Comparison of ENCODE assay signal across 15 cellular contexts in the genomic region with DNA sequence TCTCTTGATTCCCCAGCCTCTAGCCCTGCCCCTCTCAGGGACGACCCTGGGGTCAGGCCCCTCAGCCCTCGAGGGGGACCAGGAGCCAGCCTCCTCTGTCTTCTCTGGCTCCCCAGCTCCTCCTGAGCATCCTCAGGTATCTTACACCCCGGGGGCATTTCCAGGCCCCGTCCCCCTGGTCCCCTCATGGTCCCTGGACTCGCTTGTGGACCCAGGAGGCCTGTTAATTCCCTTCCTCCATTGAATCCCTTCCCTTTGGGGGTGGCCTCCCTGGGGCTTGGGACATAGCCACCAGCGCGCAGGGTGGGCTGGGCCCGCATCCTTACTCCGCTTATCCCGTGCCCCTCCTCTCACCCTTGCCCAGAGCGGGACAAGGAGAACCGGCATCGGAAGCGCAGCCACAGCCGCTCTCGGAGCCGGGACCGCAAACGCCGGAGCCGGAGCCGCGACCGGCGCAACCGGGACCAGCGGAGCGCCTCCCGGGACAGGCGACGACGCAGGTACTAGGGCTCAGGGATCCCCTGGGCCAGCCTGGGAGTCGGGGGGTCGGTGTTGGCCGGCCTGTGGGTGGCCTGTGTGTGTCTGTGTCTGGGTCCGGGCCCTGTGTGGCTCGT. TPM values are rescaled to one million over a fixed set of nuclear protein-coding genes. Genes with fewer than 3 reads are reported as not detected.
DNase-seq lines count a peak whose midpoint lies in the region; ATAC-seq, FAIRE-seq and TF ChIP-seq lines count a peak whose summit lies in the region.
"Had no signal": no experiment of that assay in that cellular context is flagged by ENCODE, and none has a peak within 500 bp of the region (broad histone marks: within the 10 kb centered on the region; RNA-seq: fewer than 3 reads in every experiment).

No MANE protein-coding gene starts in this region.

- H3K27me3 ChIP-seq in HepG2 (ENCODE audit: control insufficient read depth in 1 of 2, insufficient read depth in 2 of 2, low read length in 2 of 2) (no peaks in the 10 kb centered on the region; a peak in 1 of 5 replicates), tibial artery (no peaks in the 10 kb centered on the region), heart left ventricle (no peaks in the 10 kb centered on the region)
- H3K27me3 ChIP-seq: pancreas had no signal

- 97% methylated on average over 27 of the region's 37 CpGs for WGBS in HepG2 (ENCODE audit: low lambda C conversion rate)
- WGBS in heart left ventricle, 4 donors, result 84 to 92% (median 90%) methylated on average over 32 to 37 of the region's 37 CpGs

- no peak for FAIRE-seq in HepG2 (lab: Jason Lieb, UNC)
- FAIRE-seq: G401.6, pancreas had no signal

- peak overlapping the region; percentile 23; the same call in 1 of the 2 replicates for H3K4me2 ChIP-seq in HepG2 (ENCODE audit: low read depth, low read length)

- H3K9me3 Mint-ChIP-seq in stimulated activated naive CD8-positive, alpha-beta T cell treated with anti-CD3 and anti-CD28 coated beads, Interleukin-15, Interleukin-2, amounts not matched to agents 100 ng/mL and 50 ng/mL, for 24 hours, result no peaks in the 10 kb centered on the region
- H3K9me3 Mint-ChIP-seq in WTC11, result no peaks in the 10 kb centered on the region
- H3K9me3 Mint-ChIP-seq: T-cell had no signal

- no peak overlapping the region for H3K9ac ChIP-seq in HepG2 (ENCODE audit: insufficient read depth, low read depth, low read length)

- in situ Hi-C loops in HepG2 (cut with HindIII; ENCODE audit: extremely low pct_ligation_motif_present, low pct_unique_long_range_greater_than_20kb), result no loop called here

- H3K27ac ChIP-seq in HepG2 (ENCODE audit: extremely low read length, insufficient read depth, low read length) (no peak overlapping the region), tibial artery (no peak overlapping the region), heart left ventricle (no peak overlapping the region)
- H3K27ac ChIP-seq: pancreas had no signal

- H3K36me3 Mint-ChIP-seq in stimulated activated naive CD8-positive, alpha-beta T cell treated with anti-CD3 and anti-CD28 coated beads, Interleukin-15, Interleukin-2, amounts not matched to agents 100 ng/mL and 50 ng/mL, for 24 hours (ENCODE audit: low read depth), result peaks cover 68% of the 10 kb centered on the region
- peaks cover 41% of the 10 kb centered on the region for H3K36me3 Mint-ChIP-seq in WTC11

- peaks cover 60% of the 10 kb centered on the region for H3K4me1 Mint-ChIP-seq in stimulated activated naive CD8-positive, alpha-beta T cell treated with anti-CD3 and anti-CD28 coated beads, Interleukin-15, Interleukin-2, amounts not matched to agents 100 ng/mL and 50 ng/mL, for 24 hours (ENCODE audit: low read depth)
- H3K4me1 Mint-ChIP-seq in WTC11, result peaks cover 31% of the 10 kb centered on the region

- H3K9me3 ChIP-seq in HepG2 (ENCODE audit: low read length) (no peaks in the 10 kb centered on the region), tibial artery (no peaks in the 10 kb centered on the region), heart left ventricle (no peaks in the 10 kb centered on the region)
- H3K9me3 ChIP-seq: pancreas had no signal

- H3K4me3 Mint-ChIP-seq in stimulated activated naive CD8-positive, alpha-beta T cell treated with anti-CD3 and anti-CD28 coated beads, Interleukin-15, Interleukin-2, amounts not matched to agents 100 ng/mL and 50 ng/mL, for 24 hours, result peak overlapping the region; percentile 91
- no peak overlapping the region for H3K4me3 Mint-ChIP-seq in WTC11

- TF ChIP-seq EP300 in HepG2 (IDR thresholded peaks at IDR 0.05; ENCODE audit: low read depth in 2 of 2, low read length in 2 of 2) (no peak), HepG2 (CRISPR knock-in tag; IDR thresholded peaks at IDR 0.05; ENCODE audit: borderline replicate concordance) (no peak)

- no peak for DNase-seq in stimulated activated naive CD8-positive, alpha-beta T cell treated with anti-CD3 and anti-CD28 coated beads, Interleukin-15, Interleukin-2, amounts not matched to agents 100 U/mL and 50 U/mL, for 24 hours
- DNase-seq in WTC11 (ENCODE audit: low spot score), result no peak
- no peak for DNase-seq in HepG2 (ENCODE audit: low spot score)
- no peak for DNase-seq in tibial artery
- DNase-seq in putamen (ENCODE audit: low spot score), result no peak
- DNase-seq in HUDEP-2 (lab: John Stamatoyannopoulos, UW; ENCODE audit: unreplicated experiment in 76 of 76), result no peak
- DNase-seq in heart left ventricle, result no peak
- DNase-seq: activated CD4-positive, alpha-beta T cell treated with anti-CD3 and anti-CD28 coated beads for 4 hours; activated gamma-delta T cell; NCI-H2081 treated with DMSO at 0.1 percent for 48 hours; stimulated activated CD8-positive, alpha-beta memory T cell treated with anti-CD3 and anti-CD28 coated beads, Interleukin-4, amount 100 ng/mL, for 48 hours; T-cell had no signal

- TF ChIP-seq POLR2A in HepG2 (IDR thresholded peaks at IDR 0.05; ENCODE audit: insufficient read depth in 1 of 2, low read depth in 2 of 2, low read length in 2 of 2) (no peak), heart left ventricle (IDR thresholded peaks at IDR 0.05) (no peak)

- peaks cover 31 to 49% of the 10 kb centered on the region in 2 experiments for H3K36me3 ChIP-seq in HepG2 (replicated peaks in 1 of 2; ENCODE audit: control insufficient read depth in 1 of 2, insufficient read depth in 2 of 2, low read length in 2 of 2)
- H3K36me3 ChIP-seq in tibial artery, result peaks cover 34 to 56% (median 49%) of the 10 kb centered on the region in 3 donors
- H3K36me3 ChIP-seq in heart left ventricle, result peaks cover 3 to 54% (median 47%) of the 10 kb centered on the region in 9 donors

- no peak for TF ChIP-seq RAD21 in HepG2 (CRISPR knock-in tag; IDR thresholded peaks at IDR 0.05)

- TF ChIP-seq CTCF in WTC11 (IDR thresholded peaks at IDR 0.05) (no peak), HepG2 (CRISPR knock-in tag; IDR thresholded peaks at IDR 0.05) (no peak), tibial artery (IDR thresholded peaks at IDR 0.05) (no peak), heart left ventricle (IDR thresholded peaks at IDR 0.05) (no peak)

- no peak overlapping the region for H3K4me3 ChIP-seq in HepG2 (replicated peaks in 1 of 3; ENCODE audit: insufficient read depth in 1 of 3, low read depth in 2 of 3, low read length in 3 of 3)
- H3K4me3 ChIP-seq in tibial artery, result no peak overlapping the region
- H3K4me3 ChIP-seq in heart left ventricle, result no peak overlapping the region
- H3K4me3 ChIP-seq: pancreas had no signal

- CTCF ChIA-PET in WTC11 (lab: Charles Lee) (interaction anchor here (1.5 to 3.3 kb wide), 2 partner anchors 12 to 27 kb away, joined by 4 to 33 read pairs; no protein-coding TSS in a partner anchor), HepG2 (lab: Yijun Ruan, JAX; ENCODE audit: low intra/inter-chr PET ratio, low total read pairs) (no interaction called here)

- intact Hi-C loops in HepG2 (cut with micrococcal nuclease; ENCODE audit: unreplicated experiment) (no loop called here), tibial artery (cut with DNase I; ENCODE audit: low total_unique reads) (no loop called here), heart left ventricle (cut with DNase I) (loop anchor here in 1 of 10 donors (2.0 kb wide), 1 partner anchor 14 kb away; no protein-coding TSS in a partner anchor)

- H4K20me1 ChIP-seq in HepG2 (ENCODE audit: insufficient read depth, low read length), result peaks cover 49% of the 10 kb centered on the region

- ATAC-seq in stimulated activated naive CD8-positive, alpha-beta T cell treated with anti-CD3 and anti-CD28 coated beads, Interleukin-15, Interleukin-2, amounts not matched to agents 100 U/mL and 50 U/mL, for 24 hours, result no peak
- no peak for ATAC-seq in WTC11
- ATAC-seq in HepG2, result no peak
- no peak for ATAC-seq in heart left ventricle
- ATAC-seq: pancreas, T-cell had no signal

- H3K79me2 ChIP-seq in HepG2 (ENCODE audit: insufficient read depth, low read length), result peaks cover 69% of the 10 kb centered on the region

- H3K4me1 ChIP-seq in HepG2 (ENCODE audit: insufficient read depth, low read length) (peaks cover 24% of the 10 kb centered on the region), tibial artery (peaks cover 0 to 48% (median 47%) of the 10 kb centered on the region in 4 donors), heart left ventricle (peaks cover 12 to 57% (median 44%) of the 10 kb centered on the region in 12 donors)

- no TSS peak for BruUV-seq in HepG2 (replicated peaks; lab: Mats Ljungman, UMichigan)

- POLR2A ChIA-PET in WTC11 (lab: Charles Lee), result no interaction called here
- POLR2A ChIA-PET in HepG2 (lab: Yijun Ruan, JAX), result no interaction called here

- peak overlapping the region; percentile 99 for H3K27ac Mint-ChIP-seq in stimulated activated naive CD8-positive, alpha-beta T cell treated with anti-CD3 and anti-CD28 coated beads, Interleukin-15, Interleukin-2, amounts not matched to agents 100 ng/mL and 50 ng/mL, for 24 hours
- H3K27ac Mint-ChIP-seq in WTC11, result peak overlapping the region; percentile 84; the same call in 1 of the 2 replicates

- H2AFZ ChIP-seq in HepG2 (ENCODE audit: low read length), result no peak overlapping the region

- no peaks in the 10 kb centered on the region for H3K27me3 Mint-ChIP-seq in stimulated activated naive CD8-positive, alpha-beta T cell treated with anti-CD3 and anti-CD28 coated beads, Interleukin-15, Interleukin-2, amounts not matched to agents 100 ng/mL and 50 ng/mL, for 24 hours
- peaks cover 3% of the 10 kb centered on the region; the same call in 1 of the 2 replicates for H3K27me3 Mint-ChIP-seq in WTC11 (ENCODE audit: low read depth)
- H3K27me3 Mint-ChIP-seq: T-cell had no signal

RNA-seq across cellular contexts. Expression of gene U2AF2, which starts 4.1 kb away (rescaled TPM):
- total RNA-seq in WTC11 (2021) (249 to 302 TPM (median 249 TPM) in 3 replicates), HepG2 (2016; rRNA removed; fragmentation: Illumina TruSeq; extraction: Trizol) (124 and 127 TPM in 2 replicates), heart left ventricle (10 to 100 TPM; 39.9 to 88.1 (median 69.9) TPM)
- 22.0 and 23.9 TPM in 2 replicates for total RNA-seq in HepG2 (2016; cell fraction: cytosol; rRNA removed; fragmentation: Illumina TruSeq; extraction: Trizol; ENCODE audit: low read depth)
- 117 and 129 TPM in 2 replicates for total RNA-seq in HepG2 (2016; cell fraction: insoluble cytoplasmic fraction; rRNA removed; fragmentation: Illumina TruSeq; extraction: Trizol)
- total RNA-seq in HepG2 (2016; cell fraction: membrane; rRNA removed; fragmentation: Illumina TruSeq; extraction: Trizol), result 34.1 and 39.9 TPM in 2 replicates
- 67.4 and 78.0 TPM in 2 replicates for total RNA-seq in HepG2 (2016; cell fraction: nucleus; rRNA removed; fragmentation: Illumina TruSeq; extraction: Trizol)
- polyA plus RNA-seq in HepG2 (2011; rRNA removed) (84.3 and 116 TPM in 2 replicates), heart left ventricle (100 to 1,000 TPM in 1 of 2 donors, 10 to 100 TPM in 1; 72.7 to 104 TPM)
- 64.9 and 87.3 TPM in 2 replicates for polyA plus RNA-seq in HepG2 (2011; cell fraction: cytosol; rRNA removed)
- polyA plus RNA-seq in HepG2 (2011; cell fraction: nucleus; rRNA removed), result 388 and 484 TPM in 2 replicates
- polyA plus RNA-seq in HepG2 (2012), result 86.8 and 111 TPM in 2 replicates
- polyA plus RNA-seq in HepG2 (2016; cell fraction: cytosol; fragmentation: Illumina TruSeq; extraction: Trizol; ENCODE audit: low read depth), result 10.3 TPM in 2 replicates
- 146 and 162 TPM in 2 replicates for polyA plus RNA-seq in HepG2 (2016; cell fraction: insoluble cytoplasmic fraction; fragmentation: Illumina TruSeq; extraction: Trizol; ENCODE audit: low read depth)
- 21.2 and 21.5 TPM in 2 replicates for polyA plus RNA-seq in HepG2 (2016; cell fraction: membrane; fragmentation: Illumina TruSeq; extraction: Trizol; ENCODE audit: low read depth)
- 178 and 182 TPM in 2 replicates for polyA plus RNA-seq in HepG2 (2016; cell fraction: nucleus; fragmentation: Illumina TruSeq; extraction: Trizol; ENCODE audit: insufficient read depth, low read depth)
- 124 and 144 TPM in 2 replicates for polyA minus RNA-seq in HepG2 (2011; rRNA and poly(A)+ RNA removed; ENCODE audit: low replicate concordance)
- polyA minus RNA-seq in HepG2 (2011; cell fraction: cytosol; rRNA and poly(A)+ RNA removed), result 41.7 and 55.9 TPM in 2 replicates
- polyA minus RNA-seq in HepG2 (2011; cell fraction: nucleus; rRNA and poly(A)+ RNA removed), result 60.4 and 76.0 TPM in 2 replicates

RNA-seq across cellular contexts. Expression of gene CCDC106, which starts 10.9 kb away (rescaled TPM):
- total RNA-seq in WTC11 (2021), result 21.1 to 24.8 TPM (median 24.8 TPM) in 3 replicates
- 7.0 and 8.8 TPM in 2 replicates for total RNA-seq in HepG2 (2016; rRNA removed; fragmentation: Illumina TruSeq; extraction: Trizol)
- 10.8 and 12.3 TPM in 2 replicates for total RNA-seq in HepG2 (2016; cell fraction: cytosol; rRNA removed; fragmentation: Illumina TruSeq; extraction: Trizol; ENCODE audit: low read depth)
- total RNA-seq in HepG2 (2016; cell fraction: insoluble cytoplasmic fraction; rRNA removed; fragmentation: Illumina TruSeq; extraction: Trizol), result 4.5 and 9.6 TPM in 2 replicates
- total RNA-seq in HepG2 (2016; cell fraction: membrane; rRNA removed; fragmentation: Illumina TruSeq; extraction: Trizol), result 15.2 and 19.5 TPM in 2 replicates
- total RNA-seq in HepG2 (2016; cell fraction: nucleus; rRNA removed; fragmentation: Illumina TruSeq; extraction: Trizol), result 4.3 and 4.4 TPM in 2 replicates
- polyA plus RNA-seq in HepG2 (2011; rRNA removed), result 4.7 and 6.2 TPM in 2 replicates
- 3.2 and 6.1 TPM in 2 replicates for polyA plus RNA-seq in HepG2 (2011; cell fraction: cytosol; rRNA removed)
- 12.9 and 13.3 TPM in 2 replicates for polyA plus RNA-seq in HepG2 (2011; cell fraction: nucleus; rRNA removed)
- polyA plus RNA-seq in HepG2 (2012), result 4.6 and 4.9 TPM in 2 replicates
- polyA plus RNA-seq in HepG2 (2016; cell fraction: cytosol; fragmentation: Illumina TruSeq; extraction: Trizol; ENCODE audit: low read depth), result 17.8 and 22.3 TPM in 2 replicates
- 10.6 and 16.4 TPM in 2 replicates for polyA plus RNA-seq in HepG2 (2016; cell fraction: insoluble cytoplasmic fraction; fragmentation: Illumina TruSeq; extraction: Trizol; ENCODE audit: low read depth)
- polyA plus RNA-seq in HepG2 (2016; cell fraction: membrane; fragmentation: Illumina TruSeq; extraction: Trizol; ENCODE audit: low read depth), result 23.8 and 25.2 TPM in 2 replicates
- 20.2 and 22.7 TPM in 2 replicates for polyA plus RNA-seq in HepG2 (2016; cell fraction: nucleus; fragmentation: Illumina TruSeq; extraction: Trizol; ENCODE audit: insufficient read depth, low read depth)
- polyA minus RNA-seq in HepG2 (2011; rRNA and poly(A)+ RNA removed; ENCODE audit: low replicate concordance), result 4.4 and 6.2 TPM in 2 replicates
- polyA minus RNA-seq in HepG2 (2011; cell fraction: cytosol; rRNA and poly(A)+ RNA removed), result 1.8 and 3.4 TPM in 2 replicates
- polyA minus RNA-seq in HepG2 (2011; cell fraction: nucleus; rRNA and poly(A)+ RNA removed), result 2.2 and 3.9 TPM in 2 replicates
- 10 to 100 TPM; 11.7 to 25.8 (median 16.5) TPM for total RNA-seq in heart left ventricle
- 10 to 100 TPM; 11.9 to 27.7 TPM for polyA plus RNA-seq in heart left ventricle

RNA-seq across cellular contexts. Expression of gene ZNF581, which starts 15.5 kb away (rescaled TPM):
- total RNA-seq in WTC11 (2021) (94.6 to 100 TPM (median 99.5 TPM) in 3 replicates), HepG2 (2016; rRNA removed; fragmentation: Illumina TruSeq; extraction: Trizol) (18.4 and 19.6 TPM in 2 replicates), heart left ventricle (10 to 100 TPM in 2 of 9 donors, 1 to 10 TPM in 7; 4.7 to 12.7 (median 7.2) TPM)
- 34.0 and 35.7 TPM in 2 replicates for total RNA-seq in HepG2 (2016; cell fraction: cytosol; rRNA removed; fragmentation: Illumina TruSeq; extraction: Trizol; ENCODE audit: low read depth)
- 17.7 and 20.9 TPM in 2 replicates for total RNA-seq in HepG2 (2016; cell fraction: insoluble cytoplasmic fraction; rRNA removed; fragmentation: Illumina TruSeq; extraction: Trizol)
- 38.4 and 42.1 TPM in 2 replicates for total RNA-seq in HepG2 (2016; cell fraction: membrane; rRNA removed; fragmentation: Illumina TruSeq; extraction: Trizol)
- total RNA-seq in HepG2 (2016; cell fraction: nucleus; rRNA removed; fragmentation: Illumina TruSeq; extraction: Trizol), result 10.8 and 12.4 TPM in 2 replicates
- polyA plus RNA-seq in HepG2 (2011; rRNA removed) (49.5 and 52.6 TPM in 2 replicates), heart left ventricle (1 to 10 TPM; 5.5 to 9.3 TPM)
- 38.8 and 63.7 TPM in 2 replicates for polyA plus RNA-seq in HepG2 (2011; cell fraction: cytosol; rRNA removed)
- 31.7 and 33.0 TPM in 2 replicates for polyA plus RNA-seq in HepG2 (2011; cell fraction: nucleus; rRNA removed)
- 36.3 and 55.4 TPM in 2 replicates for polyA plus RNA-seq in HepG2 (2012)
- polyA plus RNA-seq in HepG2 (2016; cell fraction: cytosol; fragmentation: Illumina TruSeq; extraction: Trizol; ENCODE audit: low read depth), result 26.5 and 29.6 TPM in 2 replicates
- 17.0 and 19.4 TPM in 2 replicates for polyA plus RNA-seq in HepG2 (2016; cell fraction: insoluble cytoplasmic fraction; fragmentation: Illumina TruSeq; extraction: Trizol; ENCODE audit: low read depth)
- 31.3 and 37.7 TPM in 2 replicates for polyA plus RNA-seq in HepG2 (2016; cell fraction: membrane; fragmentation: Illumina TruSeq; extraction: Trizol; ENCODE audit: low read depth)
- 21.8 and 23.7 TPM in 2 replicates for polyA plus RNA-seq in HepG2 (2016; cell fraction: nucleus; fragmentation: Illumina TruSeq; extraction: Trizol; ENCODE audit: insufficient read depth, low read depth)
- 18.8 and 71.6 TPM in 2 replicates for polyA minus RNA-seq in HepG2 (2011; rRNA and poly(A)+ RNA removed; ENCODE audit: low replicate concordance)
- 32.7 and 49.8 TPM in 2 replicates for polyA minus RNA-seq in HepG2 (2011; cell fraction: cytosol; rRNA and poly(A)+ RNA removed)
- polyA minus RNA-seq in HepG2 (2011; cell fraction: nucleus; rRNA and poly(A)+ RNA removed), result 8.4 and 9.6 TPM in 2 replicates

RNA-seq across cellular contexts. Expression of gene EPN1, which starts 16.1 kb away (rescaled TPM):
- total RNA-seq in WTC11 (2021), result 227 to 234 TPM (median 227 TPM) in 3 replicates
- 28.9 and 32.6 TPM in 2 replicates for total RNA-seq in HepG2 (2016; rRNA removed; fragmentation: Illumina TruSeq; extraction: Trizol)
- 52.8 and 53.7 TPM in 2 replicates for total RNA-seq in HepG2 (2016; cell fraction: cytosol; rRNA removed; fragmentation: Illumina TruSeq; extraction: Trizol; ENCODE audit: low read depth)
- 25.9 and 29.9 TPM in 2 replicates for total RNA-seq in HepG2 (2016; cell fraction: insoluble cytoplasmic fraction; rRNA removed; fragmentation: Illumina TruSeq; extraction: Trizol)
- total RNA-seq in HepG2 (2016; cell fraction: membrane; rRNA removed; fragmentation: Illumina TruSeq; extraction: Trizol), result 128 and 129 TPM in 2 replicates
- total RNA-seq in HepG2 (2016; cell fraction: nucleus; rRNA removed; fragmentation: Illumina TruSeq; extraction: Trizol), result 16.4 and 20.8 TPM in 2 replicates
- 31.7 and 43.7 TPM in 2 replicates for polyA plus RNA-seq in HepG2 (2011; rRNA removed)
- polyA plus RNA-seq in HepG2 (2011; cell fraction: cytosol; rRNA removed), result 46.0 and 71.9 TPM in 2 replicates
- 59.6 and 61.3 TPM in 2 replicates for polyA plus RNA-seq in HepG2 (2011; cell fraction: nucleus; rRNA removed)
- polyA plus RNA-seq in HepG2 (2012), result 69.9 and 79.8 TPM in 2 replicates
- 193 and 205 TPM in 2 replicates for polyA plus RNA-seq in HepG2 (2016; cell fraction: cytosol; fragmentation: Illumina TruSeq; extraction: Trizol; ENCODE audit: low read depth)
- polyA plus RNA-seq in HepG2 (2016; cell fraction: insoluble cytoplasmic fraction; fragmentation: Illumina TruSeq; extraction: Trizol; ENCODE audit: low read depth), result 64.3 and 84.2 TPM in 2 replicates
- 245 and 288 TPM in 2 replicates for polyA plus RNA-seq in HepG2 (2016; cell fraction: membrane; fragmentation: Illumina TruSeq; extraction: Trizol; ENCODE audit: low read depth)
- polyA plus RNA-seq in HepG2 (2016; cell fraction: nucleus; fragmentation: Illumina TruSeq; extraction: Trizol; ENCODE audit: insufficient read depth, low read depth), result 57.0 and 57.7 TPM in 2 replicates
- 37.6 and 70.9 TPM in 2 replicates for polyA minus RNA-seq in HepG2 (2011; rRNA and poly(A)+ RNA removed; ENCODE audit: low replicate concordance)
- polyA minus RNA-seq in HepG2 (2011; cell fraction: cytosol; rRNA and poly(A)+ RNA removed), result 66.7 and 69.6 TPM in 2 replicates
- 14.3 and 14.4 TPM in 2 replicates for polyA minus RNA-seq in HepG2 (2011; cell fraction: nucleus; rRNA and poly(A)+ RNA removed)
- total RNA-seq in heart left ventricle, result 100 to 1,000 TPM; 125 to 377 (median 189) TPM
- polyA plus RNA-seq in heart left ventricle, result 100 to 1,000 TPM; 177 to 188 TPM

RNA-seq across cellular contexts. Expression of gene ZNF580, which starts 18.2 kb away (rescaled TPM):
- total RNA-seq in WTC11 (2021) (31.3 to 33.5 TPM (median 32.0 TPM) in 3 replicates), HepG2 (2016; rRNA removed; fragmentation: Illumina TruSeq; extraction: Trizol) (3.0 and 4.4 TPM in 2 replicates), heart left ventricle (10 to 100 TPM; 17.0 to 41.5 (median 21.2) TPM)
- total RNA-seq in HepG2 (2016; cell fraction: cytosol; rRNA removed; fragmentation: Illumina TruSeq; extraction: Trizol; ENCODE audit: low read depth), result 4.9 and 7.2 TPM in 2 replicates
- 1.4 and 3.8 TPM in 2 replicates for total RNA-seq in HepG2 (2016; cell fraction: insoluble cytoplasmic fraction; rRNA removed; fragmentation: Illumina TruSeq; extraction: Trizol)
- 6.2 and 8.6 TPM in 2 replicates for total RNA-seq in HepG2 (2016; cell fraction: membrane; rRNA removed; fragmentation: Illumina TruSeq; extraction: Trizol)
- 3.4 and 4.3 TPM in 2 replicates for total RNA-seq in HepG2 (2016; cell fraction: nucleus; rRNA removed; fragmentation: Illumina TruSeq; extraction: Trizol)
- polyA plus RNA-seq in HepG2 (2011; rRNA removed) (6.0 and 7.0 TPM in 2 replicates), heart left ventricle (10 to 100 TPM in 1 of 2 donors, 1 to 10 TPM in 1; 8.2 to 18.4 TPM)
- 4.7 and 7.3 TPM in 2 replicates for polyA plus RNA-seq in HepG2 (2011; cell fraction: cytosol; rRNA removed)
- polyA plus RNA-seq in HepG2 (2011; cell fraction: nucleus; rRNA removed), result 27.6 and 35.1 TPM in 2 replicates
- 18.9 and 26.2 TPM in 2 replicates for polyA plus RNA-seq in HepG2 (2012)
- 32.0 and 36.6 TPM in 2 replicates for polyA plus RNA-seq in HepG2 (2016; cell fraction: cytosol; fragmentation: Illumina TruSeq; extraction: Trizol; ENCODE audit: low read depth)
- 11.3 and 16.8 TPM in 2 replicates for polyA plus RNA-seq in HepG2 (2016; cell fraction: insoluble cytoplasmic fraction; fragmentation: Illumina TruSeq; extraction: Trizol; ENCODE audit: low read depth)
- polyA plus RNA-seq in HepG2 (2016; cell fraction: membrane; fragmentation: Illumina TruSeq; extraction: Trizol; ENCODE audit: low read depth), result 30.4 and 35.3 TPM in 2 replicates
- 20.0 and 25.7 TPM in 2 replicates for polyA plus RNA-seq in HepG2 (2016; cell fraction: nucleus; fragmentation: Illumina TruSeq; extraction: Trizol; ENCODE audit: insufficient read depth, low read depth)
- 7.9 and 9.8 TPM in 2 replicates for polyA minus RNA-seq in HepG2 (2011; rRNA and poly(A)+ RNA removed; ENCODE audit: low replicate concordance)
- 8.1 and 9.1 TPM in 2 replicates for polyA minus RNA-seq in HepG2 (2011; cell fraction: cytosol; rRNA and poly(A)+ RNA removed)
- 7.1 and 8.8 TPM in 2 replicates for polyA minus RNA-seq in HepG2 (2011; cell fraction: nucleus; rRNA and poly(A)+ RNA removed)
